Comparison of ENCODE assay signal across 1 cellular context in the genomic region with DNA sequence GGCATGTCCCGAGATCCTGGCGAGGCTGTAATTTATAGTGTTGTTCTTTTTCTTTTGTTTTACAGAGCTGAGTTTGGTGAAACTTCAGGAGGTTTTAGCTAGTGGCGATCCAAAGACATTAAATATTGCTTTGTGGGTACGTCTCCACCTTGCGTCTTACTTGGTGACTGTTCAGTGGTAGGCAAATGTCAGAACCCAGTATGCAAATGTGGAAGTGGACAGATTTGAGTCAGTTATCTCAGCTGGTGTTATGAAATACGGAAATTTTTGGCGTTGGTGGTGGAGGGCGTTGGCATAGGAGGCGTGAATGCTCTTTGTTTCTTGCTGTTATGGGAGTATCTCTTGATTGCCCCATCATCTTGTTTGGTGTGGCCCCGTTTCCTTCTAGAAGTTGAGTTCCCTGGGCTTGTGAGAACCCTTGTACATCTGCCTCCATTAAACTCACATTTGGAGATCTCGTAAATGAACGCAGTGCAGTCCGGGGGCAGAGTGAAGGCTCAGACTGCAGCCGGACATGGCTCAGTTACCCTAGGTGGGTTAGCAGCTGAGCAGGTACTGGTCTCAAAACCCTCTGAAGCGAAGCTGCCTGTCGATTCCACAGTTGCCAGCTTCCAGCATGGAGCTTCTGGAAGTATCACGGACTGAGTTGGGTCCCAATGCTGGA.
TF ChIP-seq lines count a peak whose summit lies in the region.

No MANE protein-coding gene starts in this region.

TF ChIP-seq in H1, 55 proteins besides CTCF, POLR2A, EP300 and RAD21 (continued from another document):
- TF ChIP-seq KDM5A (IDR thresholded peaks at IDR 0.05; ENCODE audit: low read length) = no peak
- no peak for TF ChIP-seq ZNF274 (IDR thresholded peaks at IDR 0.05; ENCODE audit: borderline replicate concordance, extremely low read depth, low read length)
- no peak for TF ChIP-seq PHF8 (conservative IDR thresholded peaks at IDR 0.05; ENCODE audit: low read depth, low read length)
- no peak for TF ChIP-seq TEAD4 (IDR thresholded peaks at IDR 0.05; ENCODE audit: low read depth, low read length)
- TF ChIP-seq SRF (IDR thresholded peaks at IDR 0.05; ENCODE audit: low read depth, low read length) = no peak
